ENCODE assay signal across 20 cellular contexts in genomic region chr20:4469910-4470309, GRCh38.
"Had no signal": no experiment of that assay in that cellular context is flagged by ENCODE, and none has a peak within 500 bp of the region (broad histone marks: within the 10 kb centered on the region; RNA-seq: fewer than 3 reads in every experiment).

No MANE protein-coding gene starts in this region.

- H3K4me3 Mint-ChIP-seq: activated CD4-positive, alpha-beta T cell treated with anti-CD3 and anti-CD28 coated beads for 36 hours; activated naive CD4-positive, alpha-beta T cell treated with anti-CD3 and anti-CD28 coated beads for 36 hours; activated T-helper 17 cell treated with anti-CD3 and anti-CD28 coated beads, Interleukin-2, amount 50 U/mL, for 72 hours; naive thymus-derived CD4-positive, alpha-beta T cell; stimulated activated effector memory CD8-positive, alpha-beta T cell treated with anti-CD3 and anti-CD28 coated beads, Interleukin-12 subunit alpha, Interleukin-12 subunit beta, amount 100 ng/mL, for 72 hours had no signal

- H3K27me3 ChIP-seq: gastroesophageal sphincter, neutrophil had no signal

- H3K27ac ChIP-seq: coronary artery, lower lobe of right lung, neutrophil, WERI-Rb-1 had no signal

- H3K4me1 Mint-ChIP-seq: activated CD4-positive, alpha-beta T cell treated with anti-CD3 and anti-CD28 coated beads for 36 hours; activated T-helper 17 cell treated with anti-CD3 and anti-CD28 coated beads, Interleukin-2, amount 50 U/mL, for 72 hours; naive thymus-derived CD4-positive, alpha-beta T cell; stimulated activated effector memory CD8-positive, alpha-beta T cell treated with anti-CD3 and anti-CD28 coated beads, Interleukin-12 subunit alpha, Interleukin-12 subunit beta, amount 100 ng/mL, for 72 hours had no signal

- H3K4me3 ChIP-seq: coronary artery, gastroesophageal sphincter, lower lobe of right lung had no signal

- H3K36me3 Mint-ChIP-seq: naive thymus-derived CD4-positive, alpha-beta T cell; stimulated activated effector memory CD8-positive, alpha-beta T cell treated with anti-CD3 and anti-CD28 coated beads, Interleukin-12 subunit alpha, Interleukin-12 subunit beta, amount 100 ng/mL, for 72 hours had no signal

- ATAC-seq: activated CD4-positive, alpha-beta T cell treated with anti-CD3 and anti-CD28 coated beads for 36 hours; activated T-helper 17 cell treated with anti-CD3 and anti-CD28 coated beads, Interleukin-2, amount 50 U/mL, for 72 hours; gastroesophageal sphincter; lower lobe of right lung; naive thymus-derived CD4-positive, alpha-beta T cell; right cardiac atrium; stimulated activated effector memory CD8-positive, alpha-beta T cell treated with anti-CD3 and anti-CD28 coated beads, Interleukin-12 subunit alpha, Interleukin-12 subunit beta, amount 100 ng/mL, for 72 hours had no signal

- H3K4me1 ChIP-seq: lower lobe of right lung had no signal

- H3K9me3 Mint-ChIP-seq: activated naive CD4-positive, alpha-beta T cell treated with anti-CD3 and anti-CD28 coated beads for 36 hours; activated T-helper 17 cell treated with anti-CD3 and anti-CD28 coated beads, Interleukin-2, amount 50 U/mL, for 72 hours; naive thymus-derived CD4-positive, alpha-beta T cell; stimulated activated effector memory CD8-positive, alpha-beta T cell treated with anti-CD3 and anti-CD28 coated beads, Interleukin-12 subunit alpha, Interleukin-12 subunit beta, amount 100 ng/mL, for 72 hours had no signal

- H3K27ac Mint-ChIP-seq: activated CD4-positive, alpha-beta T cell treated with anti-CD3 and anti-CD28 coated beads for 36 hours; activated naive CD4-positive, alpha-beta T cell treated with anti-CD3 and anti-CD28 coated beads for 36 hours; activated T-helper 17 cell treated with anti-CD3 and anti-CD28 coated beads, Interleukin-2, amount 50 U/mL, for 72 hours; naive thymus-derived CD4-positive, alpha-beta T cell; stimulated activated effector memory CD8-positive, alpha-beta T cell treated with anti-CD3 and anti-CD28 coated beads, Interleukin-12 subunit alpha, Interleukin-12 subunit beta, amount 100 ng/mL, for 72 hours had no signal

- H3K36me3 ChIP-seq: gastroesophageal sphincter, lower lobe of right lung, neutrophil, WERI-Rb-1 had no signal

- H3K9me3 ChIP-seq: gastroesophageal sphincter, lower lobe of right lung, neutrophil had no signal

- DNase-seq: activated CD4-positive, alpha-beta T cell treated with anti-CD3 and anti-CD28 coated beads for 36 hours; activated naive CD4-positive, alpha-beta T cell treated with anti-CD3 and anti-CD28 coated beads for 36 hours; activated T-cell treated with anti-CD3 and anti-CD28 coated beads for 4 hours; central memory CD4-positive, alpha-beta T cell; effector CD4-positive, alpha-beta T cell; hypothalamus; lower lobe of right lung; midbrain; naive thymus-derived CD4-positive, alpha-beta T cell; posterior cingulate gyrus; right cardiac atrium; substantia nigra; T-helper 9 cell; trophoblast cell; WERI-Rb-1 had no signal
